24 cellular contexts compared by ENCODE assay signal in genomic region chr12:76882367-76882766, GRCh38.
"Had no signal": no experiment of that assay in that cellular context is flagged by ENCODE, and none has a peak within 500 bp of the region (broad histone marks: within the 10 kb centered on the region; RNA-seq: fewer than 3 reads in every experiment).

No MANE protein-coding gene starts in this region.

- H3K27ac ChIP-seq: dorsolateral prefrontal cortex, ovary, psoas muscle, sigmoid colon, skin epidermis, spleen, testis, upper lobe of left lung, uterus had no signal

- H3K36me3 Mint-ChIP-seq: naive B cell; natural killer cell treated with Interleukin-12 subunit alpha and Interleukin-12 subunit beta and Interleukin-15 and Interleukin-18, amount 100 ng/mL, for 72 hours; stimulated activated memory B cell treated with anti-CD40 and anti-IgM and Interleukin-4, amounts not matched to agents 10 μg/mL and 1 μg/mL and 100 μg/mL, for 72 hours had no signal

- H3K27me3 ChIP-seq: dorsolateral prefrontal cortex, ovary, sigmoid colon, testis, tibial artery, uterus had no signal

- H3K27ac Mint-ChIP-seq: natural killer cell treated with Interleukin-12 subunit alpha and Interleukin-12 subunit beta and Interleukin-15 and Interleukin-18, amount 100 ng/mL, for 72 hours; stimulated activated memory B cell treated with anti-CD40 and anti-IgM and Interleukin-4, amounts not matched to agents 10 μg/mL and 1 μg/mL and 100 μg/mL, for 72 hours had no signal

- H3K9me3 ChIP-seq: mucosa of descending colon, ovary, psoas muscle, sigmoid colon, spleen, testis, upper lobe of left lung, uterus had no signal

- H3K4me3 Mint-ChIP-seq: natural killer cell treated with Interleukin-12 subunit alpha and Interleukin-12 subunit beta and Interleukin-15 and Interleukin-18, amount 100 ng/mL, for 72 hours; stimulated activated memory B cell treated with anti-CD40 and anti-IgM and Interleukin-4, amounts not matched to agents 10 μg/mL and 1 μg/mL and 100 μg/mL, for 72 hours had no signal

- H3K4me1 ChIP-seq: psoas muscle, testis, uterus had no signal

- H3K4me3 ChIP-seq: dorsolateral prefrontal cortex, mucosa of descending colon, ovary, psoas muscle, sigmoid colon, skin epidermis, spleen, testis, tibial artery, upper lobe of left lung, uterus had no signal

- H3K9me3 Mint-ChIP-seq: naive B cell; natural killer cell treated with Interleukin-12 subunit alpha and Interleukin-12 subunit beta and Interleukin-15 and Interleukin-18, amount 100 ng/mL, for 72 hours; stimulated activated memory B cell treated with anti-CD40 and anti-IgM and Interleukin-4, amounts not matched to agents 10 μg/mL and 1 μg/mL and 100 μg/mL, for 72 hours had no signal

- H3K36me3 ChIP-seq: ovary, sigmoid colon, spleen, tibial artery, upper lobe of left lung, uterus had no signal

- DNase-seq: cerebellar nuclear complex; dorsolateral prefrontal cortex; effector CD4-positive, alpha-beta T cell; head of caudate nucleus; kidney; mucosa of descending colon; naive B cell; nucleus accumbens; ovary; posterior cingulate gyrus; psoas muscle; right cardiac atrium; sigmoid colon; spleen; stimulated activated CD4-positive, alpha-beta T cell treated with anti-CD3 and anti-CD28 coated beads, Interleukin-4, amount 100 ng/mL, for 4 hours; stimulated activated naive CD8-positive, alpha-beta T cell treated with anti-CD3 and anti-CD28 coated beads, Interleukin-15, Interleukin-2, amounts not matched to agents 100 U/mL and 50 U/mL, for 24 hours; substantia nigra; testis; tibial artery; upper lobe of left lung; uterus had no signal
